9 cellular contexts compared by ENCODE assay signal in the genomic region with DNA sequence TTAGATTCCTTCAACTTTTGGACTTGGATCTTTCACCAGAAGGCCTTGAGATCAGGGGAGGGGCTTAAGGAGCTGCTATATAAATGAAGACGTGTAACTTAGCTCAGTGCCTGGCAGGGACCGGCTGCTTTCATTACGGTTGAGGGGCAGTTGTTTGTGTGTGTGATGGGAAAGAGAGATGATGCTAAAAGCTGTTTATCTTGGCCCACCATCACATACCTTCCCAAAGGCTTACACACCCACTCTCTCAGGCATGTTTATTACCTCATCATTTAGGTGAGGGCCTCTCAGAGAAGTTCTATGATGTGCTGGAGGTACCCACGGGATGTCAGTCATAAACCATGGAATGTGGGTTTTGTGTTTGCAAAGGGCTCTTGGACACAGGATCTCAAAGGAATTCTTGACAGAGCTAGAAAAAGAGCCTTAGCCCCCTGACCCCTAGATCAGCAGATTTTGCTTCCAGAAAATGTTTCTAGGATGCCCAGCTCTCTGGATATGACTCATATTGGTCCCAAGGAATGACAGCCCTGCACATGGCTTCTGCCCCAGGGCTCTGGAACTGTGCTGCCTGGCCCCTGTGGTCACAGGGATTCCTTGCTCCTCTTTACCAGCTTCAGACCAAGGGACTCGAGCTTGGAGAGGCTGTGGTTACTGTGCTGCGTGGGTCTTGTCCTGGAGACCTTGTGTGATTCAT. TPM values are rescaled to one million over a fixed set of nuclear protein-coding genes. Genes with fewer than 3 reads are reported as not detected.
DNase-seq lines count a peak whose midpoint lies in the region; TF ChIP-seq lines count a peak whose summit lies in the region.
"Had no signal": no experiment of that assay in that cellular context is flagged by ENCODE, and none has a peak within 500 bp of the region (broad histone marks: within the 10 kb centered on the region; RNA-seq: fewer than 3 reads in every experiment).

No MANE protein-coding gene starts in this region.

- H3K4me3 ChIP-seq in uterus (no peak overlapping the region), OCI-LY7 (ENCODE audit: low read depth, low read length, poor library complexity, severe bottlenecking) (no peak overlapping the region)

- no peak for TF ChIP-seq POLR2A in uterus (IDR thresholded peaks at IDR 0.05)

- H3K4me1 Mint-ChIP-seq in activated CD4-positive, alpha-beta T cell treated with anti-CD3 and anti-CD28 coated beads, Interleukin-2, amount 10 ng/mL, durations not matched to agents 7 days and 5 days = peaks cover 43% of the 10 kb centered on the region
- H3K4me1 Mint-ChIP-seq in activated CD4-positive, alpha-beta T cell treated with anti-CD3 and anti-CD28 coated beads, Interleukin-2, amount 10 ng/mL, durations not matched to agents 24 days and 14 days = peaks cover 22% of the 10 kb centered on the region
- peaks cover 38% of the 10 kb centered on the region for H3K4me1 Mint-ChIP-seq in mesothelial cell of epicardium

- no peaks in the 10 kb centered on the region for H3K27me3 ChIP-seq in uterus

- DNase-seq in activated CD4-positive, alpha-beta T cell treated with anti-CD3 and anti-CD28 coated beads, Interleukin-2, amount 10 ng/mL, durations not matched to agents 7 days and 5 days = no peak
- no peak for DNase-seq in activated CD4-positive, alpha-beta T cell treated with anti-CD3 and anti-CD28 coated beads, Interleukin-2, amount 10 ng/mL, durations not matched to agents 24 days and 14 days
- DNase-seq in mesothelial cell of epicardium (ENCODE audit: low spot score in 2 of 2, unreplicated experiment in 2 of 2) = no peak
- no peak for DNase-seq in uterus
- DNase-seq in stimulated activated CD4-positive, alpha-beta T cell treated with anti-CD3 and anti-CD28 coated beads, Interleukin-2, amount 100 ng/mL, for 24 hours = no peak
- DNase-seq in OCI-LY7 (ENCODE audit: low spot score) = no peak
- DNase-seq in HPDE6-E6E7 (ENCODE audit: extremely low spot score) = no peak
- DNase-seq: KBM-7 had no signal

- peak overlapping the region; percentile 34 for H3K27ac ChIP-seq in cingulate gyrus (ENCODE audit: low read depth, low read length)
- peak overlapping the region; percentile 42 to 58 for H3K27ac ChIP-seq in uterus
- H3K27ac ChIP-seq in OCI-LY7 (ENCODE audit: low read depth, low read length, poor library complexity, severe bottlenecking) = no peak overlapping the region

- CTCF ChIA-PET in activated CD4-positive, alpha-beta T cell treated with anti-CD3 and anti-CD28 coated beads, Interleukin-2, amount 10 ng/mL, durations not matched to agents 7 days and 5 days (lab: Charles Lee) = no interaction called here
- CTCF ChIA-PET in OCI-LY7 (lab: Charles Lee; ENCODE audit: unreplicated experiment) = no interaction called here

- H3K36me3 Mint-ChIP-seq in activated CD4-positive, alpha-beta T cell treated with anti-CD3 and anti-CD28 coated beads, Interleukin-2, amount 10 ng/mL, durations not matched to agents 7 days and 5 days (ENCODE audit: low read depth) = peaks cover 2% of the 10 kb centered on the region
- H3K36me3 Mint-ChIP-seq in activated CD4-positive, alpha-beta T cell treated with anti-CD3 and anti-CD28 coated beads, Interleukin-2, amount 10 ng/mL, durations not matched to agents 24 days and 14 days (ENCODE audit: low read depth) = no peaks in the 10 kb centered on the region
- no peaks in the 10 kb centered on the region for H3K36me3 Mint-ChIP-seq in mesothelial cell of epicardium

- no peaks in the 10 kb centered on the region for H4K20me1 ChIP-seq in OCI-LY7 (ENCODE audit: insufficient read depth, low read length)

- no peaks in the 10 kb centered on the region for H3K36me3 ChIP-seq in uterus
- no peaks in the 10 kb centered on the region for H3K36me3 ChIP-seq in OCI-LY7 (ENCODE audit: insufficient read depth, low read length)

- BruUV-seq in OCI-LY7 (replicated peaks; lab: Mats Ljungman, UMichigan) = no TSS peak

- no peaks in the 10 kb centered on the region for H3K79me2 ChIP-seq in OCI-LY7 (ENCODE audit: insufficient read depth, low read depth, low read length)

- POLR2A ChIA-PET in activated CD4-positive, alpha-beta T cell treated with anti-CD3 and anti-CD28 coated beads, Interleukin-2, amount 10 ng/mL, durations not matched to agents 7 days and 5 days (lab: Charles Lee) = no interaction called here
- POLR2A ChIA-PET in OCI-LY7 (lab: Charles Lee) = interaction anchor here (1.2 kb wide), 1 partner anchor 13 kb away, joined by 3 read pairs; no protein-coding TSS in a partner anchor

- intact Hi-C loops in activated CD4-positive, alpha-beta T cell treated with anti-CD3 and anti-CD28 coated beads, Interleukin-2, amount 10 ng/mL, durations not matched to agents 24 days and 14 days (cut with micrococcal nuclease) = no loop called here
- intact Hi-C loops in uterus (cut with DNase I; ENCODE audit: low total_unique reads) (no loop called here), OCI-LY7 (cut with micrococcal nuclease; ENCODE audit: unreplicated experiment) (no loop called here)

- no peak overlapping the region for H2AFZ ChIP-seq in OCI-LY7 (ENCODE audit: low read length)

- peaks cover 3% of the 10 kb centered on the region for H3K9me3 Mint-ChIP-seq in activated CD4-positive, alpha-beta T cell treated with anti-CD3 and anti-CD28 coated beads, Interleukin-2, amount 10 ng/mL, durations not matched to agents 7 days and 5 days
- peaks cover under 1% of the 10 kb centered on the region for H3K9me3 Mint-ChIP-seq in activated CD4-positive, alpha-beta T cell treated with anti-CD3 and anti-CD28 coated beads, Interleukin-2, amount 10 ng/mL, durations not matched to agents 24 days and 14 days
- H3K9me3 Mint-ChIP-seq in mesothelial cell of epicardium = no peaks in the 10 kb centered on the region

- H3K4me3 Mint-ChIP-seq in activated CD4-positive, alpha-beta T cell treated with anti-CD3 and anti-CD28 coated beads, Interleukin-2, amount 10 ng/mL, durations not matched to agents 7 days and 5 days = no peak overlapping the region
- H3K4me3 Mint-ChIP-seq in activated CD4-positive, alpha-beta T cell treated with anti-CD3 and anti-CD28 coated beads, Interleukin-2, amount 10 ng/mL, durations not matched to agents 24 days and 14 days = no peak overlapping the region
- H3K4me3 Mint-ChIP-seq in mesothelial cell of epicardium = no peak overlapping the region

- peak overlapping the region; percentile 78 for H3K27ac Mint-ChIP-seq in activated CD4-positive, alpha-beta T cell treated with anti-CD3 and anti-CD28 coated beads, Interleukin-2, amount 10 ng/mL, durations not matched to agents 7 days and 5 days
- H3K27ac Mint-ChIP-seq in activated CD4-positive, alpha-beta T cell treated with anti-CD3 and anti-CD28 coated beads, Interleukin-2, amount 10 ng/mL, durations not matched to agents 24 days and 14 days = no peak overlapping the region
- H3K27ac Mint-ChIP-seq in mesothelial cell of epicardium = peak overlapping the region; percentile 96

- no peaks in the 10 kb centered on the region for H3K4me1 ChIP-seq in uterus
- H3K4me1 ChIP-seq in OCI-LY7 (ENCODE audit: insufficient read depth, low read length, poor library complexity, severe bottlenecking) = peaks cover 18% of the 10 kb centered on the region

- no peak overlapping the region for H3K4me2 ChIP-seq in OCI-LY7 (ENCODE audit: low read length)

- no peaks in the 10 kb centered on the region for H3K9me2 ChIP-seq in OCI-LY7 (ENCODE audit: insufficient read depth, low read length)

- TF ChIP-seq CTCF in mesothelial cell of epicardium (IDR thresholded peaks at IDR 0.05; ENCODE audit: unreplicated experiment) (no peak), uterus (IDR thresholded peaks at IDR 0.05) (no peak), OCI-LY7 (conservative IDR thresholded peaks at IDR 0.05; ENCODE audit: low read length) (no peak)

- no peaks in the 10 kb centered on the region for H3K27me3 Mint-ChIP-seq in activated CD4-positive, alpha-beta T cell treated with anti-CD3 and anti-CD28 coated beads, Interleukin-2, amount 10 ng/mL, durations not matched to agents 7 days and 5 days
- H3K27me3 Mint-ChIP-seq in activated CD4-positive, alpha-beta T cell treated with anti-CD3 and anti-CD28 coated beads, Interleukin-2, amount 10 ng/mL, durations not matched to agents 24 days and 14 days = no peaks in the 10 kb centered on the region
- no peaks in the 10 kb centered on the region for H3K27me3 Mint-ChIP-seq in mesothelial cell of epicardium (ENCODE audit: low read depth)

- H3K9me3 ChIP-seq in uterus = no peaks in the 10 kb centered on the region
- no peaks in the 10 kb centered on the region for H3K9me3 ChIP-seq in OCI-LY7 (ENCODE audit: low read length)

RNA-seq across cellular contexts. Expression of a gene that starts 15.9 kb away (rescaled TPM):
- 10 to 100 TPM; 81.6 to 83.9 TPM for total RNA-seq in activated CD4-positive, alpha-beta T cell treated with anti-CD3 and anti-CD28 coated beads, Interleukin-2, amount 10 ng/mL, durations not matched to agents 7 days and 5 days
- 59.9 and 61.6 TPM in 2 replicates for total RNA-seq in activated CD4-positive, alpha-beta T cell treated with anti-CD3 and anti-CD28 coated beads, Interleukin-2, amount 10 ng/mL, durations not matched to agents 24 days and 14 days
- 89.9 to 96.2 TPM (median 90.7 TPM) in 3 replicates for total RNA-seq in mesothelial cell of epicardium
- total RNA-seq in uterus = 10 to 100 TPM; 14.3 to 66.9 (median 32.3) TPM
- 32.8 and 41.2 TPM in 2 replicates for total RNA-seq in OCI-LY7 (2014; rRNA removed; shearing (Covaris generic))
- total RNA-seq in OCI-LY7 (2022) = 77.8 and 84.5 TPM in 2 replicates
